In the genomic region with DNA sequence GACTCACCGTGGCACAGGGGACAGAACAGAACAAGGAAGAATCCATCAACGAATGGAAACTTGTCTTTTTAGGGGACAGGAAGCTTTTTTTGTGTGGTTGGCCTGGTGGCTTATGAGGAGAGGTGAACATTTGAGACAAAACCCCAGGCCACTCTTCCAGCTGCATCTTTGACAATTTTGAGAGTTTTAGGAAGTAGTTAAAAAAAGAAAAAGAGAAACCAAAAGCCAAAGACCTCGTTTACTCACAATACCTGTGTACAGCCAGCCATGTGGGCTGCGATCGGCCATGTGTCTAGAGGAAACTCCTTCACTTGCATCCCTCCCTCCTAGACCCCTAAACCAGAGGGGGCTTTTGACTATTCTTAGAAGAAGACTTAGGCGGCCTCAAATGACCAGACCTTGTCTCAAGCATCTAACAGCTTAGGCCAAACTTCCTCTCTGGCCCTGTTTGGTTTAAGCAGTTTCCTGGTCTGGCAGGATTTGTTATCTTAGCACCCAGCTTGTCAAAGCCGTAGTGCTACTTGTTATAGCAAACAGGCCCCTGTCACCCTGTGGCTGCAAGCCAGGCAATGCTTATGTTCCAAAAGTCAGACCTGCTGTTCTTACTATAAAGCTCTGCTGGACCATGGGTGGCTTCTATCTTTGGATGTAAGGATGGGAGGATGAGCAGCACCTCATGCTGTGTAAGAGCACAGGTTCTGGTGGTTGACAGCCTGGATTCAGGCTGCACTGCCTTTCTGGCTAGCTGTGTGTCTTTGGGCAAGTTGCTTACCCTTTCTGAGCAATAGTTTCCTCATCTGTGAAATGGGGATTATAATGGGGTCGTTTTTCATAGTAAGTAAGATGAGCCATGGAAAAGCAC, we compare ENCODE assay signal across 7 cellular contexts. TPM values are rescaled to one million over a fixed set of nuclear protein-coding genes. Genes with fewer than 3 reads are reported as not detected.
DNase-seq lines count a peak whose midpoint lies in the region; ATAC-seq and TF ChIP-seq lines count a peak whose summit lies in the region.

No MANE protein-coding gene starts in this region.

- peak overlapping the region; percentile 55 for H3K4me3 Mint-ChIP-seq in activated CD4-positive, alpha-beta T cell treated with anti-CD3 and anti-CD28 coated beads, Interleukin-2, amount 10 ng/mL, durations not matched to agents 7 days and 5 days

- H3K27me3 Mint-ChIP-seq in activated CD4-positive, alpha-beta T cell treated with anti-CD3 and anti-CD28 coated beads, Interleukin-2, amount 10 ng/mL, durations not matched to agents 7 days and 5 days = no peaks in the 10 kb centered on the region

- no peak for TF ChIP-seq CTCF in fibroblast of villous mesenchyme (IDR thresholded peaks at IDR 0.05; ENCODE audit: insufficient read depth, low read depth, low read length)
- TF ChIP-seq CTCF in GM10266 (IDR thresholded peaks at IDR 0.05; ENCODE audit: control insufficient read depth, insufficient read depth, low read depth, missing control alignments) = no peak

- no peak overlapping the region for H3K4me3 ChIP-seq in fibroblast of villous mesenchyme (ENCODE audit: low read depth, low read length)

- peak; percentile 81 for DNase-seq in activated CD4-positive, alpha-beta T cell treated with anti-CD3 and anti-CD28 coated beads, Interleukin-2, amount 10 ng/mL, durations not matched to agents 7 days and 5 days
- DNase-seq in fibroblast of villous mesenchyme (ENCODE audit: low read depth) (peak; percentile 53), DMS79 (lab: John Stamatoyannopoulos, UW) (no peak), GM10266 (ENCODE audit: extremely low spot score) (no peak)
- DNase-seq in stimulated activated CD4-positive, alpha-beta T cell treated with anti-CD3 and anti-CD28 coated beads, Interleukin-4, amount 100 ng/mL, for 1 hour = peak; percentile 77

- no peaks in the 10 kb centered on the region for H3K9me3 Mint-ChIP-seq in activated CD4-positive, alpha-beta T cell treated with anti-CD3 and anti-CD28 coated beads, Interleukin-2, amount 10 ng/mL, durations not matched to agents 7 days and 5 days

- CTCF ChIA-PET in activated CD4-positive, alpha-beta T cell treated with anti-CD3 and anti-CD28 coated beads, Interleukin-2, amount 10 ng/mL, durations not matched to agents 7 days and 5 days (lab: Charles Lee) = interaction anchor here (0.9 to 2.7 kb wide), 4 partner anchors 9 to 105 kb away, joined by 3 to 10 read pairs (median 6); a partner anchor contains a TSS

- H3K36me3 Mint-ChIP-seq in activated CD4-positive, alpha-beta T cell treated with anti-CD3 and anti-CD28 coated beads, Interleukin-2, amount 10 ng/mL, durations not matched to agents 7 days and 5 days (ENCODE audit: low read depth) = peaks cover 5% of the 10 kb centered on the region

- peaks cover 93% of the 10 kb centered on the region for H3K4me1 Mint-ChIP-seq in activated CD4-positive, alpha-beta T cell treated with anti-CD3 and anti-CD28 coated beads, Interleukin-2, amount 10 ng/mL, durations not matched to agents 7 days and 5 days

- POLR2A ChIA-PET in activated CD4-positive, alpha-beta T cell treated with anti-CD3 and anti-CD28 coated beads, Interleukin-2, amount 10 ng/mL, durations not matched to agents 7 days and 5 days (lab: Charles Lee) = interaction anchor here (0.8 to 1.6 kb wide), 4 partner anchors 18 to 106 kb away, joined by 3 to 5 read pairs (median 4); a partner anchor contains a TSS

- ATAC-seq in GM19467 (IDR thresholded peaks at IDR 0.05; ENCODE audit: unreplicated experiment) = peak; percentile 33
- peak; percentile 32 for ATAC-seq in HG03575 (IDR thresholded peaks at IDR 0.05; ENCODE audit: extremely low read depth, insufficient number of reproducible peaks, low FRiP score, unreplicated experiment)

- H3K27ac Mint-ChIP-seq in activated CD4-positive, alpha-beta T cell treated with anti-CD3 and anti-CD28 coated beads, Interleukin-2, amount 10 ng/mL, durations not matched to agents 7 days and 5 days = peak overlapping the region; percentile 97

RNA-seq across cellular contexts. Expression of a gene that starts 17.7 kb away (rescaled TPM):
- total RNA-seq in activated CD4-positive, alpha-beta T cell treated with anti-CD3 and anti-CD28 coated beads, Interleukin-2, amount 10 ng/mL, durations not matched to agents 7 days and 5 days = 10 to 100 TPM; 43.1 to 45.7 TPM
- total RNA-seq in fibroblast of villous mesenchyme = 15.5 and 34.1 TPM in 2 replicates

Comparison
In these comparisons a context has a peak if more than half of its experiments do, and no peak if none do; other contexts are left out.
1. DNase-seq: peak in activated CD4-positive, alpha-beta T cell treated with anti-CD3 and anti-CD28 coated beads, Interleukin-2, amount 10 ng/mL, durations not matched to agents 7 days and 5 days (single experiment), fibroblast of villous mesenchyme (single experiment) and stimulated activated CD4-positive, alpha-beta T cell treated with anti-CD3 and anti-CD28 coated beads, Interleukin-4, amount 100 ng/mL, for 1 hour (single experiment); none in DMS79 (single experiment) and GM10266 (single experiment).